In genomic region chr5:154477382-154478223, GRCh38 we compare ENCODE assay signal across 9 cellular contexts. TPM values are rescaled to one million over a fixed set of nuclear protein-coding genes. Genes with fewer than 3 reads are reported as not detected.
DNase-seq lines count a peak whose midpoint lies in the region; ATAC-seq, FAIRE-seq and TF ChIP-seq lines count a peak whose summit lies in the region.
"Had no signal": no experiment of that assay in that cellular context is flagged by ENCODE, and none has a peak within 500 bp of the region (broad histone marks: within the 10 kb centered on the region; RNA-seq: fewer than 3 reads in every experiment).

No MANE protein-coding gene starts in this region.

- TF ChIP-seq RAD21 in A549 (conservative IDR thresholded peaks at IDR 0.05 in 1 of 2, IDR thresholded peaks at IDR 0.05 in 1 of 2): no peak

- FAIRE-seq in A549 (lab: Jason Lieb, UNC): no peak
- FAIRE-seq: G401.6 had no signal

- DNase-seq in A549 (ENCODE audit: low read depth in 1 of 2, low spot score in 1 of 2) (peak in 1 of 2 experiments; percentile 25), mesothelial cell of epicardium (ENCODE audit: low spot score in 2 of 2, unreplicated experiment in 2 of 2) (peak in 1 of 2 experiments; percentile 57), NCI-H1105 treated with DMSO at 0.1 percent for 48 hours (lab: John Stamatoyannopoulos, UW) (no peak), iPS-NIHi7 (ENCODE audit: extremely low spot score) (no peak), HFFc6 (no peak), islet precursor cell (no peak)

- no peak for TF ChIP-seq POLR2A in A549 (IDR thresholded peaks at IDR 0.05; ENCODE audit: low read length)

- peak overlapping the region; percentile 88 for H3K4me2 ChIP-seq in A549

- TF ChIP-seq CTCF in A549 (IDR thresholded peaks at IDR 0.05): no peak
- TF ChIP-seq CTCF in mesothelial cell of epicardium (IDR thresholded peaks at IDR 0.05; ENCODE audit: unreplicated experiment): no peak
- no peak for TF ChIP-seq CTCF in HFFc6 (IDR thresholded peaks at IDR 0.05)

- peak; percentile 49 to 72 for ATAC-seq in A549

- no peaks in the 10 kb centered on the region for H3K36me3 Mint-ChIP-seq in dendritic cell treated with granulocyte-macrophage colony-stimulating factor and Interleukin-4, amounts not matched to agents 40 ng/mL and 50 ng/mL, for 4 days (ENCODE audit: low read depth)
- peaks cover 3% of the 10 kb centered on the region for H3K36me3 Mint-ChIP-seq in mesothelial cell of epicardium
- no peaks in the 10 kb centered on the region for H3K36me3 Mint-ChIP-seq in HFFc6 (ENCODE audit: low read depth)

- CTCF ChIA-PET in A549 (lab: Yijun Ruan, JAX): interaction anchor here (1.1 to 1.9 kb wide), 4 partner anchors 11 to 134 kb away, joined by 3 to 6 read pairs (median 4); no protein-coding TSS in a partner anchor

- H3K9ac ChIP-seq in HUES64 (ENCODE audit: low read depth, low read length): no peak overlapping the region

- peaks cover 100% of the 10 kb centered on the region for H3K27me3 Mint-ChIP-seq in dendritic cell treated with granulocyte-macrophage colony-stimulating factor and Interleukin-4, amounts not matched to agents 40 ng/mL and 50 ng/mL, for 4 days
- H3K27me3 Mint-ChIP-seq in mesothelial cell of epicardium (ENCODE audit: low read depth) (peaks cover 81% of the 10 kb centered on the region), HFFc6 (ENCODE audit: insufficient read depth) (peaks cover 75% of the 10 kb centered on the region)

- no peaks in the 10 kb centered on the region for H3K9me3 Mint-ChIP-seq in dendritic cell treated with granulocyte-macrophage colony-stimulating factor and Interleukin-4, amounts not matched to agents 40 ng/mL and 50 ng/mL, for 4 days
- H3K9me3 Mint-ChIP-seq in mesothelial cell of epicardium (no peaks in the 10 kb centered on the region), HFFc6 (no peaks in the 10 kb centered on the region)

- H3K9me3 ChIP-seq in A549 (no peaks in the 10 kb centered on the region), HUES64 (ENCODE audit: insufficient read depth, low read depth, low read length) (no peaks in the 10 kb centered on the region)

- POLR2A ChIA-PET in A549 (lab: Yijun Ruan, JAX): interaction anchor here (0.7 kb wide), 1 partner anchor 98 kb away, joined by 5 read pairs; no protein-coding TSS in a partner anchor

- H3K4me1 ChIP-seq in A549 (peaks cover 11% of the 10 kb centered on the region), HUES64 (ENCODE audit: insufficient read depth, low read length) (peaks cover 31% of the 10 kb centered on the region)

- H3K27me3 ChIP-seq in HUES64 (ENCODE audit: insufficient read depth, low read length): peaks cover 100% of the 10 kb centered on the region

- 22% methylated on average over 58 of the region's 68 CpGs for WGBS in A549 (ENCODE audit: missing lambda C conversion rate)
- under 1% methylated on average over 68 of the region's 68 CpGs for WGBS in HUES64

- peak overlapping the region in 1 of 2 experiments; percentile 34; a peak in 1 of 6 replicates for H3K27ac ChIP-seq in A549
- H3K27ac ChIP-seq in HUES64 (ENCODE audit: low read depth, low read length): no peak overlapping the region

- H3K4me3 Mint-ChIP-seq in dendritic cell treated with granulocyte-macrophage colony-stimulating factor and Interleukin-4, amounts not matched to agents 40 ng/mL and 50 ng/mL, for 4 days: peak overlapping the region; percentile 1
- H3K4me3 Mint-ChIP-seq in mesothelial cell of epicardium (peak overlapping the region; percentile 81), HFFc6 (no peak overlapping the region; the same call in 1 of the 2 replicates)

- H3K4me3 ChIP-seq in A549 (peak overlapping the region; percentile 48), HUES64 (ENCODE audit: low read length) (peak overlapping the region; percentile 48)

- no peak overlapping the region for H3K27ac Mint-ChIP-seq in dendritic cell treated with granulocyte-macrophage colony-stimulating factor and Interleukin-4, amounts not matched to agents 40 ng/mL and 50 ng/mL, for 4 days
- peak overlapping the region; percentile 77 for H3K27ac Mint-ChIP-seq in mesothelial cell of epicardium
- no peak overlapping the region for H3K27ac Mint-ChIP-seq in HFFc6

- H3K36me3 ChIP-seq in HUES64 (ENCODE audit: insufficient read depth, low read length): no peaks in the 10 kb centered on the region

- intact Hi-C loops in dendritic cell treated with granulocyte-macrophage colony-stimulating factor and Interleukin-4, amounts not matched to agents 40 ng/mL and 50 ng/mL, for 4 days (cut with micrococcal nuclease): no loop called here

- peaks cover 53% of the 10 kb centered on the region for H3K4me1 Mint-ChIP-seq in dendritic cell treated with granulocyte-macrophage colony-stimulating factor and Interleukin-4, amounts not matched to agents 40 ng/mL and 50 ng/mL, for 4 days (ENCODE audit: low read depth)
- H3K4me1 Mint-ChIP-seq in mesothelial cell of epicardium (peaks cover 77% of the 10 kb centered on the region), HFFc6 (ENCODE audit: low read depth) (peaks cover 10% of the 10 kb centered on the region)

- no peak for TF ChIP-seq EP300 in A549 (IDR thresholded peaks at IDR 0.05)

TF ChIP-seq in A549, 52 proteins besides CTCF, POLR2A, EP300 and RAD21:
- TF ChIP-seq CBX2 (IDR thresholded peaks at IDR 0.05; ENCODE audit: borderline replicate concordance, low read depth): no peak
- no peak for TF ChIP-seq KDM5A (IDR thresholded peaks at IDR 0.05)
- 0 out of 2 replicates have a peak, but pooled peaks have one; percentile 13 for TF ChIP-seq GATA3 (IDR thresholded peaks at IDR 0.05; ENCODE audit: borderline replicate concordance)
- TF ChIP-seq CHD4 (IDR thresholded peaks at IDR 0.05; ENCODE audit: borderline replicate concordance): no peak
- peak; percentile 36; the same call in 1 of the 2 replicates for TF ChIP-seq MAX (IDR thresholded peaks at IDR 0.05)
- no peak for TF ChIP-seq FOSB (CRISPR knock-in tag; IDR thresholded peaks at IDR 0.05)

RNA-seq across cellular contexts. Expression of gene HAND1, which starts 0.4 kb away (rescaled TPM):
- polyA plus RNA-seq in A549 (2011; rRNA removed): 0.04 and 0.08 TPM in 2 replicates
- polyA plus RNA-seq in A549 (2012; cell fraction: cytosol; rRNA removed): 0.16 and 0.39 TPM in 2 replicates
- 0.20 TPM in 1 of 2 replicates, not detected in the other for polyA plus RNA-seq in A549 (2012; cell fraction: nucleus; rRNA removed)
- polyA plus RNA-seq in A549 (2017; fragmentation: RNase III; extraction: RNeasy Plus Mini Kit Qiagen cat#74134 plus additional on column Dnase treatment): 0.05 TPM in 1 of 3 replicates, not detected in the others
- not detected in 2 replicates for polyA minus RNA-seq in A549 (2011; rRNA and poly(A)+ RNA removed)
- polyA plus RNA-seq in HUES64 (2013, experiment 1 of 2): 5.4 TPM
- polyA plus RNA-seq in HUES64 (2013, experiment 2 of 2): 4.6 TPM
- total RNA-seq in mesothelial cell of epicardium: 16.5 to 19.3 TPM (median 16.9 TPM) in 3 replicates
- not detected for total RNA-seq in HFFc6 (2021; fragmentation: NEBNext Ultra II Directional; extraction: Animal tissue kit (Norgen Biotek cat#: 25700))

RNA-seq across cellular contexts. Expression of gene SAP30L, which starts 31.8 kb away (rescaled TPM):
- polyA plus RNA-seq in A549 (2011; rRNA removed) (40.8 and 50.3 TPM in 2 replicates), A549 (2017; fragmentation: RNase III; extraction: RNeasy Plus Mini Kit Qiagen cat#74134 plus additional on column Dnase treatment) (23.5 to 25.3 TPM (median 24.9 TPM) in 3 replicates)
- polyA plus RNA-seq in A549 (2012; cell fraction: cytosol; rRNA removed): 19.1 and 19.2 TPM in 2 replicates
- polyA plus RNA-seq in A549 (2012; cell fraction: nucleus; rRNA removed): 6.5 and 8.6 TPM in 2 replicates
- 11.7 and 14.5 TPM in 2 replicates for polyA minus RNA-seq in A549 (2011; rRNA and poly(A)+ RNA removed)
- 21.1 TPM for polyA plus RNA-seq in HUES64 (2013, experiment 1 of 2)
- 24.2 TPM for polyA plus RNA-seq in HUES64 (2013, experiment 2 of 2)
- 32.9 to 36.2 TPM (median 34.8 TPM) in 3 replicates for total RNA-seq in mesothelial cell of epicardium
- 10 to 100 TPM; 23.3 to 31.5 (median 28.1) TPM for total RNA-seq in HFFc6 (2021; fragmentation: NEBNext Ultra II Directional; extraction: Animal tissue kit (Norgen Biotek cat#: 25700))

Comparison
In these comparisons a context has a peak if more than half of its experiments do, and no peak if none do; other contexts are left out.
1. RNA of gene HAND1, which starts 0.4 kb away (total RNA-seq): 16.5 to 19.3 TPM in mesothelial cell of epicardium; not detected in HFFc6; every median in the first group is over 10 times any median in the second.